ENCODE assay signal across 2 cellular contexts in the genomic region with DNA sequence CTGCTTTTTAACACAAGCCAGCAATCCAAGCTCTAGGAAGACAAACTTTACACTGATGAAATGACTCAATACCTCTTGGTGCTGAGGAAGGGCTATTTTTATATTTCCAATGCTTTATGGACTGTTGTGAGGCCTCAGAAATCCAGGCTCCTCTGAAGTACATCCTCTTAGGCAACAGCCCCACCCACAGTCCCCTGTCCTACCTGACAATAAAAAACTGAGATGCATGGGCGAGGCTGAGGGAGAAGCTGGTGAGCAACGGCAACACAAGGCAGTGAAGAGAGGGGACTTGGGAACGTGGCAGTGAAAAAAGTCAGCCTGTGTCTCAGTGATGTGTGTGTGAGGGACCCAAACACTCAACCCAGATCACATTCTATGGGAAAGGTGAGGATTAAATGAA.
TF ChIP-seq lines count a peak whose summit lies in the region.

No MANE protein-coding gene starts in this region.

TF ChIP-seq in SK-N-SH, 30 proteins besides CTCF, POLR2A, EP300 and RAD21:
- no peak for TF ChIP-seq TEAD4 (IDR thresholded peaks at IDR 0.05; ENCODE audit: borderline replicate concordance, insufficient read depth)
- TF ChIP-seq POLR2AphosphoS5 (IDR thresholded peaks at IDR 0.05; ENCODE audit: low read depth, low read length), result no peak
- TF ChIP-seq GATA2 (CRISPR knock-in tag; IDR thresholded peaks at IDR 0.05), result no peak
- TF ChIP-seq NRF1 (IDR thresholded peaks at IDR 0.05; ENCODE audit: low read depth, low read length), result no peak
- no peak for TF ChIP-seq JUND (IDR thresholded peaks at IDR 0.05)
- TF ChIP-seq RFX5 (IDR thresholded peaks at IDR 0.05; ENCODE audit: low read length), result no peak
- no peak for TF ChIP-seq RCOR1 (IDR thresholded peaks at IDR 0.05; ENCODE audit: low read length)
- no peak for TF ChIP-seq SMC3 (IDR thresholded peaks at IDR 0.05; ENCODE audit: low read depth, low read length)
- TF ChIP-seq, protein P1, sequence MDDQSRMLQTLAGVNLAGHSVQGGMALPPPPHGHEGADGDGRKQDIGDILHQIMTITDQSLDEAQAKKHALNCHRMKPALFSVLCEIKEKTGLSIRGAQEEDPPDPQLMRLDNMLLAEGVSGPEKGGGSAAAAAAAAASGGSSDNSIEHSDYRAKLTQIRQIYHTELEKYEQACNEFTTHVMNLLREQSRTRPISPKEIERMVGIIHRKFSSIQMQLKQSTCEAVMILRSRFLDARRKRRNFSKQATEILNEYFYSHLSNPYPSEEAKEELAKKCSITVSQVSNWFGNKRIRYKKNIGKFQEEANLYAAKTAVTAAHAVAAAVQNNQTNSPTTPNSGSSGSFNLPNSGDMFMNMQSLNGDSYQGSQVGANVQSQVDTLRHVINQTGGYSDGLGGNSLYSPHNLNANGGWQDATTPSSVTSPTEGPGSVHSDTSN (IDR thresholded peaks at IDR 0.05), result no peak
- no peak for TF ChIP-seq GABPA (IDR thresholded peaks at IDR 0.05; ENCODE audit: low read depth)
- TF ChIP-seq ELF1 (IDR thresholded peaks at IDR 0.05), result no peak
- TF ChIP-seq, protein P2, sequence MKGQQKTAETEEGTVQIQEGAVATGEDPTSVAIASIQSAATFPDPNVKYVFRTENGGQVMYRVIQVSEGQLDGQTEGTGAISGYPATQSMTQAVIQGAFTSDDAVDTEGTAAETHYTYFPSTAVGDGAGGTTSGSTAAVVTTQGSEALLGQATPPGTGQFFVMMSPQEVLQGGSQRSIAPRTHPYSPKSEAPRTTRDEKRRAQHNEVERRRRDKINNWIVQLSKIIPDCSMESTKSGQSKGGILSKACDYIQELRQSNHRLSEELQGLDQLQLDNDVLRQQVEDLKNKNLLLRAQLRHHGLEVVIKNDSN (IDR thresholded peaks at IDR 0.05; ENCODE audit: borderline replicate concordance, low read depth), result no peak
- TF ChIP-seq, protein P3, sequence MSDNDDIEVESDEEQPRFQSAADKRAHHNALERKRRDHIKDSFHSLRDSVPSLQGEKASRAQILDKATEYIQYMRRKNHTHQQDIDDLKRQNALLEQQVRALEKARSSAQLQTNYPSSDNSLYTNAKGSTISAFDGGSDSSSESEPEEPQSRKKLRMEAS (IDR thresholded peaks at IDR 0.05; ENCODE audit: low read depth), result no peak
- TF ChIP-seq YY1 (IDR thresholded peaks at IDR 0.05; ENCODE audit: low read depth), result no peak

TF ChIP-seq in SK-N-SH treated with all-trans-retinoic acid at 6 μM for 48 hours, 23 proteins besides CTCF, POLR2A, EP300 and RAD21:
- TF ChIP-seq, protein P4, sequence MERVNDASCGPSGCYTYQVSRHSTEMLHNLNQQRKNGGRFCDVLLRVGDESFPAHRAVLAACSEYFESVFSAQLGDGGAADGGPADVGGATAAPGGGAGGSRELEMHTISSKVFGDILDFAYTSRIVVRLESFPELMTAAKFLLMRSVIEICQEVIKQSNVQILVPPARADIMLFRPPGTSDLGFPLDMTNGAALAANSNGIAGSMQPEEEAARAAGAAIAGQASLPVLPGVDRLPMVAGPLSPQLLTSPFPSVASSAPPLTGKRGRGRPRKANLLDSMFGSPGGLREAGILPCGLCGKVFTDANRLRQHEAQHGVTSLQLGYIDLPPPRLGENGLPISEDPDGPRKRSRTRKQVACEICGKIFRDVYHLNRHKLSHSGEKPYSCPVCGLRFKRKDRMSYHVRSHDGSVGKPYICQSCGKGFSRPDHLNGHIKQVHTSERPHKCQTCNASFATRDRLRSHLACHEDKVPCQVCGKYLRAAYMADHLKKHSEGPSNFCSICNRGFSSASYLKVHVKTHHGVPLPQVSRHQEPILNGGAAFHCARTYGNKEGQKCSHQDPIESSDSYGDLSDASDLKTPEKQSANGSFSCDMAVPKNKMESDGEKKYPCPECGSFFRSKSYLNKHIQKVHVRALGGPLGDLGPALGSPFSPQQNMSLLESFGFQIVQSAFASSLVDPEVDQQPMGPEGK (CRISPR knock-in tag; IDR thresholded peaks at IDR 0.05; ENCODE audit: borderline replicate concordance), result no peak
- TF ChIP-seq TOX (CRISPR knock-in tag; IDR thresholded peaks at IDR 0.05; ENCODE audit: borderline replicate concordance), result no peak
- TF ChIP-seq, protein P5, sequence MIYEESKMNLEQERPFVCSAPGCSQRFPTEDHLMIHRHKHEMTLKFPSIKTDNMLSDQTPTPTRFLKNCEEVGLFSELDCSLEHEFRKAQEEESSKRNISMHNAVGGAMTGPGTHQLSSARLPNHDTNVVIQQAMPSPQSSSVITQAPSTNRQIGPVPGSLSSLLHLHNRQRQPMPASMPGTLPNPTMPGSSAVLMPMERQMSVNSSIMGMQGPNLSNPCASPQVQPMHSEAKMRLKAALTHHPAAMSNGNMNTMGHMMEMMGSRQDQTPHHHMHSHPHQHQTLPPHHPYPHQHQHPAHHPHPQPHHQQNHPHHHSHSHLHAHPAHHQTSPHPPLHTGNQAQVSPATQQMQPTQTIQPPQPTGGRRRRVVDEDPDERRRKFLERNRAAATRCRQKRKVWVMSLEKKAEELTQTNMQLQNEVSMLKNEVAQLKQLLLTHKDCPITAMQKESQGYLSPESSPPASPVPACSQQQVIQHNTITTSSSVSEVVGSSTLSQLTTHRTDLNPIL (CRISPR knock-in tag; IDR thresholded peaks at IDR 0.05; ENCODE audit: low read depth), result no peak
- TF ChIP-seq ZNF70 (CRISPR knock-in tag; IDR thresholded peaks at IDR 0.05), result no peak
- no peak for TF ChIP-seq ZNF565 (CRISPR knock-in tag; conservative IDR thresholded peaks at IDR 0.05; ENCODE audit: low read depth)
- TF ChIP-seq, protein P6, sequence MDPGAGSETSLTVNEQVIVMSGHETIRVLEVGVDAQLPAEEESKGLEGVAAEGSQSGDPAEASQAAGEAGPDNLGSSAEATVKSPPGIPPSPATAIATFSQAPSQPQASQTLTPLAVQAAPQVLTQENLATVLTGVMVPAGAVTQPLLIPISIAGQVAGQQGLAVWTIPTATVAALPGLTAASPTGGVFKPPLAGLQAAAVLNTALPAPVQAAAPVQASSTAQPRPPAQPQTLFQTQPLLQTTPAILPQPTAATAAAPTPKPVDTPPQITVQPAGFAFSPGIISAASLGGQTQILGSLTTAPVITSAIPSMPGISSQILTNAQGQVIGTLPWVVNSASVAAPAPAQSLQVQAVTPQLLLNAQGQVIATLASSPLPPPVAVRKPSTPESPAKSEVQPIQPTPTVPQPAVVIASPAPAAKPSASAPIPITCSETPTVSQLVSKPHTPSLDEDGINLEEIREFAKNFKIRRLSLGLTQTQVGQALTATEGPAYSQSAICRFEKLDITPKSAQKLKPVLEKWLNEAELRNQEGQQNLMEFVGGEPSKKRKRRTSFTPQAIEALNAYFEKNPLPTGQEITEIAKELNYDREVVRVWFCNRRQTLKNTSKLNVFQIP (CRISPR knock-in tag; IDR thresholded peaks at IDR 0.05; ENCODE audit: borderline replicate concordance, low read depth), result no peak
- TF ChIP-seq BACH2 (CRISPR knock-in tag; IDR thresholded peaks at IDR 0.05; ENCODE audit: borderline replicate concordance), result no peak
